In the genomic region with DNA sequence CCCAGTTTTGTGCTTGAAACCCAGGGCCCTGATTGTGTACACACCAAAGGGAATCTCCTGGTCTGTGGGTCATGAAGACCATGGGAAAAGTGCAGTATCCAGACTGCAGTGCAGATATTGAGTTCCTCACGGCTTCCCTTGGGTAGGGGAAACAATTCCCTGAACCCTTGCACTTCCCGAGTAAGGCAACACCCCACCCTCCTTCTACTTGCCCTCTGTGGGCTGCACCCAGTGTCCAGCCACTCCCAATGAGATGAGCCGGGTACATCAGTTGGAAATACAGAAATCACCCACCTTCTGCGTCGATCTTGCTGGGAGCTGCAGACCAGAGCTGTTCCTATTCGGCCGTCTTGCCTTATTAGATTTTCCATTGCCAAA, we compare ENCODE assay signal across 19 cellular contexts.
DNase-seq lines count a peak whose midpoint lies in the region; ATAC-seq and TF ChIP-seq lines count a peak whose summit lies in the region.
"Had no signal": no experiment of that assay in that cellular context is flagged by ENCODE, and none has a peak within 500 bp of the region (broad histone marks: within the 10 kb centered on the region; RNA-seq: fewer than 3 reads in every experiment).

No MANE protein-coding gene starts in this region.

- peak overlapping the region; percentile 48 for H3K27ac ChIP-seq in HUES48 (ENCODE audit: low read depth, low read length)
- peak overlapping the region; percentile 81 for H3K27ac ChIP-seq in OCI-LY1 (ENCODE audit: low read depth, low read length, poor library complexity, severe bottlenecking)
- H3K27ac ChIP-seq in neutrophil: peak overlapping the region; percentile 89
- no peak overlapping the region for H3K27ac ChIP-seq in neuronal stem cell (replicated peaks; ENCODE audit: low read length)
- H3K27ac ChIP-seq: heart left ventricle, lower lobe of right lung had no signal

- H3K9me3 ChIP-seq in HUES48 (ENCODE audit: control insufficient read depth, insufficient read depth, low read length): no peaks in the 10 kb centered on the region
- H3K9me3 ChIP-seq in OCI-LY1 (ENCODE audit: low read length): no peaks in the 10 kb centered on the region
- H3K9me3 ChIP-seq in neutrophil: no peaks in the 10 kb centered on the region
- no peaks in the 10 kb centered on the region for H3K9me3 ChIP-seq in neuronal stem cell (replicated peaks in 1 of 2; ENCODE audit: control insufficient read depth in 2 of 2, insufficient read depth in 1 of 2, low read depth in 1 of 2, low read length in 2 of 2)
- H3K9me3 ChIP-seq: lower lobe of right lung had no signal

- no peak for TF ChIP-seq CTCF in OCI-LY1 (IDR thresholded peaks at IDR 0.05; ENCODE audit: low read length)
- TF ChIP-seq CTCF in neutrophil (IDR thresholded peaks at IDR 0.05): no peak

- no peak for ATAC-seq in GM18873 (IDR thresholded peaks at IDR 0.05; ENCODE audit: low FRiP score, unreplicated experiment)
- ATAC-seq: stimulated activated naive CD8-positive, alpha-beta T cell treated with anti-CD3 and anti-CD28 coated beads, Interleukin-15, Interleukin-2, amounts not matched to agents 100 U/mL and 50 U/mL, for 24 hours had no signal

- H3K9me2 ChIP-seq in OCI-LY1 (ENCODE audit: low read depth, low read length): no peaks in the 10 kb centered on the region

- no peak overlapping the region for H2AK5ac ChIP-seq in neuronal stem cell (ENCODE audit: low read depth, low read length)

- no peak overlapping the region for H2BK15ac ChIP-seq in neuronal stem cell (ENCODE audit: low read length)

- H3K18ac ChIP-seq in neuronal stem cell (ENCODE audit: low read length): no peak overlapping the region

- no peak overlapping the region for H4K8ac ChIP-seq in neuronal stem cell (ENCODE audit: low read depth, low read length)

- no peaks in the 10 kb centered on the region for H3K79me2 ChIP-seq in OCI-LY1 (ENCODE audit: insufficient read depth, low read length)

- whole genome bisulfite sequencing in neuronal stem cell (ENCODE audit: extremely low coverage in 2 of 2, insufficient read length in 2 of 2, insufficient replicate concordance in 1 of 2), 2 donors: no CpG with 5 or more reads among the region's 7 CpGs

- H3K14ac ChIP-seq in neuronal stem cell (ENCODE audit: low read length): no peak overlapping the region

- H3K4me1 ChIP-seq in HUES48 (ENCODE audit: control insufficient read depth, insufficient read depth, low read length) (peaks cover 6% of the 10 kb centered on the region; the same call in 1 of the 2 replicates), OCI-LY1 (ENCODE audit: insufficient read depth, low read length, severe bottlenecking) (peaks cover 52% of the 10 kb centered on the region), neutrophil (ENCODE audit: control insufficient read depth in 1 of 2, insufficient read depth in 1 of 2, low read depth in 1 of 2, low read length in 1 of 2) (peaks cover 39 to 48% of the 10 kb centered on the region in 2 experiments), neuronal stem cell (ENCODE audit: control insufficient read depth in 2 of 2, insufficient read depth in 1 of 2, low read depth in 1 of 2, low read length in 2 of 2) (peaks cover 0 to 11% of the 10 kb centered on the region in 2 donors)

- H2AFZ ChIP-seq in OCI-LY1 (ENCODE audit: low read length) (no peak overlapping the region), neuronal stem cell (ENCODE audit: low read length) (no peak overlapping the region)

- no peak overlapping the region for H2BK5ac ChIP-seq in neuronal stem cell (ENCODE audit: low read length)

- H3K23ac ChIP-seq in neuronal stem cell (ENCODE audit: low read depth, low read length, poor library complexity): no peak overlapping the region

- H3K27me3 ChIP-seq in HUES48 (ENCODE audit: control insufficient read depth, insufficient read depth, low read length): no peaks in the 10 kb centered on the region
- H3K27me3 ChIP-seq in OCI-LY1 (ENCODE audit: insufficient read depth, low read length): no peaks in the 10 kb centered on the region
- H3K27me3 ChIP-seq in neutrophil: no peaks in the 10 kb centered on the region
- no peaks in the 10 kb centered on the region for H3K27me3 ChIP-seq in neuronal stem cell (ENCODE audit: control insufficient read depth in 3 of 3, insufficient read depth in 3 of 3, low read depth in 1 of 3, low read length in 3 of 3)
- H3K27me3 ChIP-seq: dorsolateral prefrontal cortex, heart left ventricle had no signal

- no peak overlapping the region for H2BK120ac ChIP-seq in neuronal stem cell (ENCODE audit: low read depth, low read length)

- no peak overlapping the region for H2BK12ac ChIP-seq in neuronal stem cell (ENCODE audit: low read length)

- no peaks in the 10 kb centered on the region for H4K20me1 ChIP-seq in OCI-LY1 (ENCODE audit: insufficient read depth, low read length)

- H3K9ac ChIP-seq in HUES48 (ENCODE audit: low read depth, low read length): no peak overlapping the region
- H3K9ac ChIP-seq in OCI-LY1 (ENCODE audit: low read length): no peak overlapping the region
- H3K9ac ChIP-seq in neuronal stem cell (ENCODE audit: low read depth, low read length, poor library complexity): no peak overlapping the region

- H3K79me1 ChIP-seq in neuronal stem cell (ENCODE audit: low read depth, low read length): no peaks in the 10 kb centered on the region

- peaks cover 6% of the 10 kb centered on the region; the same call in 1 of the 2 replicates for H3F3A ChIP-seq in OCI-LY1 (ENCODE audit: insufficient read depth, low read length)

- H3K4me3 ChIP-seq in HUES48 (ENCODE audit: low read depth, low read length) (no peak overlapping the region), OCI-LY1 (ENCODE audit: low read depth, low read length, poor library complexity, severe bottlenecking) (no peak overlapping the region), neutrophil (ENCODE audit: low read depth in 1 of 2, low read length in 1 of 2) (no peak overlapping the region), neuronal stem cell (ENCODE audit: low read length in 2 of 2) (no peak overlapping the region)
- H3K4me3 ChIP-seq: dorsolateral prefrontal cortex, heart left ventricle, lower lobe of right lung had no signal

- H4K91ac ChIP-seq in neuronal stem cell (ENCODE audit: low read depth, low read length, poor library complexity): no peak overlapping the region

- H3K36me3 ChIP-seq in HUES48 (ENCODE audit: control insufficient read depth, insufficient read depth, low read length) (no peaks in the 10 kb centered on the region), OCI-LY1 (ENCODE audit: insufficient read depth, low read length) (no peaks in the 10 kb centered on the region), neutrophil (no peaks in the 10 kb centered on the region), neuronal stem cell (replicated peaks in 1 of 2; ENCODE audit: control insufficient read depth in 2 of 2, insufficient read depth in 2 of 2, low read length in 2 of 2) (peaks cover 0 to 33% of the 10 kb centered on the region in 2 donors)

- H3K4ac ChIP-seq in neuronal stem cell (ENCODE audit: low read length): no peak overlapping the region

- H3K4me2 ChIP-seq in OCI-LY1 (ENCODE audit: low read length) (no peak overlapping the region), neuronal stem cell (ENCODE audit: insufficient read depth, low read length, poor library complexity, severe bottlenecking) (no peak overlapping the region)

- peak; percentile 43 for DNase-seq in ecto neural progenitor cell (ENCODE audit: low spot score)
- no peak for DNase-seq in AML-193 (lab: John Stamatoyannopoulos, UW)
- no peak for DNase-seq in neuronal stem cell (ENCODE audit: low spot score)
- DNase-seq: activated T-cell treated with anti-CD3 and anti-CD28 coated beads, Interleukin-2, amount 50 U/mL, for 1 hour; amniotic stem cell; caudate nucleus; dorsolateral prefrontal cortex; GDM1; NCI-H1048; NCI-H187 treated with DMSO at 0.1 percent for 48 hours; occipital lobe; stimulated activated CD4-positive, alpha-beta T cell treated with anti-CD3 and anti-CD28 coated beads, Interleukin-4, amount 100 ng/mL, for 24 hours; stimulated activated naive CD8-positive, alpha-beta T cell treated with anti-CD3 and anti-CD28 coated beads, Interleukin-15, Interleukin-2, amounts not matched to agents 100 U/mL and 50 U/mL, for 24 hours had no signal
